In the genomic region with DNA sequence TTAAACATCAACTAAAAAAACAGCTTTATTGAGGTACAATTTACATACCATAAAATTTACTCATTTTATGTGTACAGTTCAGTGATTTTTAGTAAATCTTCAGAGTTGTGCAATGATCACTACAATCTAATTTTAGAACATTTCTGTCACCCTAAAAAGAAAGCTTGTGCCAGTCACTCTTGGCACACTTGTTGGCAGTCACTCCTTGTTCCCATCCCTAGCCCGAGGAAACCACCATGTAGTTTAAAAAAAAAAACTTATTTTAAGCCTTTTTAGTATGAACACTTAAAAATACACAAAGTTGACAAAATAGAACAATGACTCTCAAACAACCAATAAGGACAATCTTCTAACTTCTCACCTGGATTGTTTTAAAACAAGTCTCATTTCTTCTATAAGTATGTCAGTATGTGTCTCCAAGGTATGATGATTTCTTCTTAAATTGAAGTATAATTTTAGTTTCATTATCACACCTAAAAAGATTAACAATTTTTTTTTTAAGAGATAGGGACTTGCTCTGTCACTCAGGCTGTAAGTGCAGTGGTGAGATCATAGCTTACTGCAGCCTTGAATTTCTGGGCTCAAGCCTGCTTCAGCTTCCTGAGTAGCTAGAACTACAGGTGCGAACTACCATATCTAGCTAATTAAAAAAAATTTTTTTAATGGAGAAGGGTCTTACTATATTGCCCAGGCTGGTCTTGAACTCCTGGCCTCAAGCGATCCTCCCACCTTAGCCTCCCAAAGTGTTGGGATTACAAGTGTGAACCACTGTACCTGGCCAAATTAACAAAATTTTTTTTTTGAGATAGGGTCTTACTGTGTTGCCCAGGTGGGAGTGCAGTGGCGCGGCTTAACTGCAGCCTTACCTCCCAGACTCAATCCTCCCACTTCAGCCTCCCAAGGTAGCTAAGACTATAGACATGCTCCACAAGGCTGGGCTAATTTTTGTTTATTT, we compare ENCODE assay signal across 17 cellular contexts. TPM values are rescaled to one million over a fixed set of nuclear protein-coding genes. Genes with fewer than 3 reads are reported as not detected.
DNase-seq lines count a peak whose midpoint lies in the region; ATAC-seq, FAIRE-seq and TF ChIP-seq lines count a peak whose summit lies in the region.
"Had no signal": no experiment of that assay in that cellular context is flagged by ENCODE, and none has a peak within 500 bp of the region (broad histone marks: within the 10 kb centered on the region; RNA-seq: fewer than 3 reads in every experiment).

No MANE protein-coding gene starts in this region.

- DNase-seq in Right ventricle myocardium inferior (ENCODE audit: missing footprints), result no peak
- DNase-seq in right atrium auricular region (ENCODE audit: low spot score), result no peak
- DNase-seq in GM12878 (ENCODE audit: low read depth, low spot score), result no peak
- no peak for DNase-seq in HepG2 (ENCODE audit: low spot score)
- DNase-seq in activated T-cell treated with anti-CD3 and anti-CD28 coated beads, Interleukin-2, amount 50 U/mL, for 1 hour, result no peak
- no peak for DNase-seq in NCI-H345 (lab: John Stamatoyannopoulos, UW)
- no peak for DNase-seq in HUDEP-2 (lab: John Stamatoyannopoulos, UW; ENCODE audit: unreplicated experiment in 76 of 76)
- DNase-seq: 8988T; CD8-positive, alpha-beta T cell; DMS79; Kasumi-1; MM.1S; NCI-H187; NCI-H526 treated with DMSO at 0.1 percent for 48 hours; RPMI8226; SJCRH30 had no signal

- H4K20me1 ChIP-seq in GM12878 (ENCODE audit: control insufficient read depth, insufficient read depth) (no peaks in the 10 kb centered on the region), HepG2 (ENCODE audit: insufficient read depth, low read length) (no peaks in the 10 kb centered on the region)

- H3K4me2 ChIP-seq in GM12878 (ENCODE audit: control insufficient read depth, insufficient read depth) (no peak overlapping the region), HepG2 (ENCODE audit: low read depth, low read length) (no peak overlapping the region)

- peak overlapping the region in 1 of 2 donors; percentile 65 for H3K27ac ChIP-seq in right atrium auricular region
- H3K27ac ChIP-seq in GM12878 (ENCODE audit: control insufficient read depth, insufficient read depth), result no peak overlapping the region
- no peak overlapping the region for H3K27ac ChIP-seq in HepG2 (ENCODE audit: extremely low read length, insufficient read depth, low read length)
- H3K27ac ChIP-seq: SJCRH30 had no signal

- SMC1A ChIA-PET in GM12878 (lab: Charles Lee; ENCODE audit: uncharacterized antibody, unreplicated experiment), result no interaction called here

- POLR2A ChIA-PET in GM12878 (lab: Charles Lee) (no interaction called here), HepG2 (lab: Yijun Ruan, JAX) (no interaction called here)

- H3K79me2 ChIP-seq in GM12878 (ENCODE audit: control insufficient read depth, insufficient read depth, low read length), result no peaks in the 10 kb centered on the region
- H3K79me2 ChIP-seq in HepG2 (ENCODE audit: insufficient read depth, low read length), result no peaks in the 10 kb centered on the region

- FAIRE-seq in GM12878 (lab: Jason Lieb, UNC) (no peak), HepG2 (lab: Jason Lieb, UNC) (no peak)

- CTCF ChIA-PET in GM12878 (lab: Yijun Ruan, JAX) (interaction anchor here (0.7 kb wide), 1 partner anchor 105 kb away, joined by 3 read pairs; no protein-coding TSS in a partner anchor), HepG2 (lab: Yijun Ruan, JAX; ENCODE audit: low intra/inter-chr PET ratio, low total read pairs) (no interaction called here)

- H3K36me3 ChIP-seq in right atrium auricular region, result no peaks in the 10 kb centered on the region
- no peaks in the 10 kb centered on the region for H3K36me3 ChIP-seq in GM12878 (ENCODE audit: control insufficient read depth in 2 of 2, insufficient read depth in 2 of 2, low read length in 1 of 2)
- H3K36me3 ChIP-seq in HepG2 (replicated peaks in 1 of 2; ENCODE audit: control insufficient read depth in 1 of 2, insufficient read depth in 2 of 2, low read length in 2 of 2), result no peaks in the 10 kb centered on the region
- H3K36me3 ChIP-seq: SJCRH30 had no signal

- peaks cover 0 to 3% of the 10 kb centered on the region in 2 donors for H3K4me1 ChIP-seq in right atrium auricular region
- no peaks in the 10 kb centered on the region for H3K4me1 ChIP-seq in GM12878 (ENCODE audit: control insufficient read depth, insufficient read depth, low read length)
- H3K4me1 ChIP-seq in HepG2 (ENCODE audit: insufficient read depth, low read length), result peaks cover 8% of the 10 kb centered on the region; the same call in 1 of the 2 replicates
- H3K4me1 ChIP-seq: SJCRH30 had no signal

- intact Hi-C loops in Right ventricle myocardium inferior (cut with DNase I) (no loop called here), GM12878 (cut with micrococcal nuclease; ENCODE audit: unreplicated experiment) (no loop called here), HepG2 (cut with micrococcal nuclease; ENCODE audit: unreplicated experiment) (no loop called here)

- RAD21 ChIA-PET in GM12878 (lab: Charles Lee; ENCODE audit: unreplicated experiment), result interaction anchor here (0.6 to 1.0 kb wide), 2 partner anchors 196 to 818 kb away, joined by 3 read pairs; no protein-coding TSS in a partner anchor

- H2AFZ ChIP-seq in GM12878 (ENCODE audit: control insufficient read depth, low read depth, low read length), result no peak overlapping the region
- no peak overlapping the region for H2AFZ ChIP-seq in HepG2 (ENCODE audit: low read length)

- H3K9ac ChIP-seq in GM12878 (ENCODE audit: control insufficient read depth, insufficient read depth, low read length) (no peak overlapping the region), HepG2 (ENCODE audit: insufficient read depth, low read depth, low read length) (no peak overlapping the region)

- H3K4me3 ChIP-seq in right atrium auricular region (no peak overlapping the region), GM12878 (no peak overlapping the region), HepG2 (replicated peaks in 1 of 3; ENCODE audit: insufficient read depth in 1 of 3, low read depth in 2 of 3, low read length in 3 of 3) (no peak overlapping the region)
- H3K4me3 ChIP-seq: SJCRH30 had no signal

- ATAC-seq in Right ventricle myocardium inferior, result peak; percentile 64
- ATAC-seq in GM12878, result no peak
- ATAC-seq in HepG2, result no peak
- ATAC-seq in HG02938 (IDR thresholded peaks at IDR 0.05; ENCODE audit: unreplicated experiment), result no peak
- ATAC-seq: CD8-positive, alpha-beta T cell had no signal

- H3K9me3 ChIP-seq in right atrium auricular region (no peaks in the 10 kb centered on the region), GM12878 (replicated peaks; ENCODE audit: control insufficient read depth, insufficient read depth, low read length) (no peaks in the 10 kb centered on the region), HepG2 (ENCODE audit: low read length) (no peaks in the 10 kb centered on the region)
- H3K9me3 ChIP-seq: SJCRH30 had no signal

- H3K27me3 ChIP-seq in right atrium auricular region (no peaks in the 10 kb centered on the region), GM12878 (replicated peaks in 1 of 2; ENCODE audit: control insufficient read depth in 2 of 2, insufficient read depth in 2 of 2, low read length in 1 of 2) (no peaks in the 10 kb centered on the region), HepG2 (ENCODE audit: control insufficient read depth in 1 of 2, insufficient read depth in 2 of 2, low read length in 2 of 2) (no peaks in the 10 kb centered on the region)
- H3K27me3 ChIP-seq: SJCRH30 had no signal

- no peak for TF ChIP-seq RAD21 in GM12878 (IDR thresholded peaks at IDR 0.05; ENCODE audit: insufficient read depth, low read depth, low read length)
- TF ChIP-seq RAD21 in HepG2 (CRISPR knock-in tag; IDR thresholded peaks at IDR 0.05), result no peak

- in situ Hi-C loops in GM12878 (cut with MboI), result no loop called here
- in situ Hi-C loops in HepG2 (cut with HindIII; ENCODE audit: extremely low pct_ligation_motif_present, low pct_unique_long_range_greater_than_20kb), result no loop called here

- no peak for TF ChIP-seq CTCF in right atrium auricular region (IDR thresholded peaks at IDR 0.05)
- TF ChIP-seq CTCF in GM12878 (IDR thresholded peaks at IDR 0.05 in 2 of 3, conservative IDR thresholded peaks at IDR 0.05 in 1 of 3; ENCODE audit: control insufficient read depth in 2 of 3, extremely low read depth in 1 of 3, insufficient read depth in 1 of 3, low read depth in 3 of 3, low read length in 3 of 3), result no peak
- no peak for TF ChIP-seq CTCF in HepG2 (CRISPR knock-in tag; IDR thresholded peaks at IDR 0.05)

- no peak for TF ChIP-seq POLR2A in GM12878 (IDR thresholded peaks at IDR 0.05; ENCODE audit: low read depth, low read length)
- no peak for TF ChIP-seq POLR2A in HepG2 (IDR thresholded peaks at IDR 0.05; ENCODE audit: insufficient read depth in 1 of 2, low read depth in 2 of 2, low read length in 2 of 2)

- WGBS in GM12878 (ENCODE audit: insufficient coverage, insufficient replicate concordance, low lambda C conversion rate, missing lambda C conversion rate), result 60% methylated on average over 5 of the region's 5 CpGs
- WGBS in HepG2 (ENCODE audit: low lambda C conversion rate), result 54% methylated on average over 5 of the region's 5 CpGs

- TF ChIP-seq EP300 in GM12878 (IDR thresholded peaks at IDR 0.05; ENCODE audit: borderline replicate concordance in 1 of 2, control insufficient read depth in 1 of 2, low read depth in 2 of 2, low read length in 2 of 2), result no peak
- TF ChIP-seq EP300 in HepG2 (IDR thresholded peaks at IDR 0.05; ENCODE audit: low read depth in 2 of 2, low read length in 2 of 2), result no peak
- TF ChIP-seq EP300 in HepG2 (CRISPR knock-in tag; IDR thresholded peaks at IDR 0.05; ENCODE audit: borderline replicate concordance), result no peak

- BruUV-seq in GM12878 (replicated peaks; lab: Mats Ljungman, UMichigan) (no TSS peak), HepG2 (replicated peaks; lab: Mats Ljungman, UMichigan) (no TSS peak)

RNA-seq across cellular contexts. Expression of gene PPM1E, which starts 53.2 kb away (rescaled TPM):
- total RNA-seq in Right ventricle myocardium inferior (2.3 TPM), right atrium auricular region (1 to 10 TPM; 1.2 to 5.3 TPM), GM12878 (2014; rRNA removed) (0.23 and 0.33 TPM in 2 replicates), GM12878 (2014; rRNA removed; fragmentation: Illumina TruSeq; extraction: Trizol) (0.18 TPM in 2 replicates), GM12878 (2021) (0.21 and 0.28 TPM in 2 replicates), HepG2 (2016; rRNA removed; fragmentation: Illumina TruSeq; extraction: Trizol) (0.04 TPM in 1 of 2 replicates, not detected in the other)
- not detected in 2 replicates for total RNA-seq in GM12878 (2013; cell fraction: nucleolus; rRNA removed)
- polyA plus RNA-seq in GM12878 (2011; ENCODE audit: low read depth), result not detected
- polyA plus RNA-seq in GM12878 (2011; rRNA removed) (0.07 TPM in 2 replicates), GM12878 (2014; fragmentation: Illumina TruSeq; extraction: Trizol) (0.13 and 0.22 TPM in 2 replicates), GM12878 (2014; fragmentation: Nextera tagmentation; extraction: Ambion mirVana) (under 1 TPM; 0.07 to 0.08 TPM), GM12878 (2014; rRNA removed) (0.10 and 0.14 TPM in 2 replicates), GM12878 (2016; fragmentation: Nextera tagmentation; extraction: Ambion mirVana) (under 1 TPM; 0.13 to 0.24 TPM), HepG2 (2011; rRNA removed) (0.15 and 0.20 TPM in 2 replicates)
- 0.03 and 0.05 TPM in 2 replicates for polyA plus RNA-seq in GM12878 (2011; cell fraction: cytosol; rRNA removed)
- polyA plus RNA-seq in GM12878 (2011; cell fraction: nucleus; rRNA removed), result 0.04 and 0.09 TPM in 2 replicates
- polyA plus RNA-seq in GM12878 (2012), result 0.04 TPM in 2 replicates
- under 0.01 and 0.07 TPM in 2 replicates for polyA minus RNA-seq in GM12878 (2011; rRNA and poly(A)+ RNA removed)
- polyA minus RNA-seq in GM12878 (2011; cell fraction: cytosol; rRNA and poly(A)+ RNA removed), result not detected in 2 replicates
- 0.10 TPM in 1 of 2 replicates, not detected in the other for polyA minus RNA-seq in GM12878 (2011; cell fraction: nucleus; rRNA and poly(A)+ RNA removed)
- not detected in 2 replicates for total RNA-seq in HepG2 (2016; cell fraction: cytosol; rRNA removed; fragmentation: Illumina TruSeq; extraction: Trizol; ENCODE audit: low read depth)
- 0.02 TPM in 1 of 2 replicates, not detected in the other for total RNA-seq in HepG2 (2016; cell fraction: insoluble cytoplasmic fraction; rRNA removed; fragmentation: Illumina TruSeq; extraction: Trizol)
- total RNA-seq in HepG2 (2016; cell fraction: membrane; rRNA removed; fragmentation: Illumina TruSeq; extraction: Trizol), result not detected in 2 replicates
- not detected in 2 replicates for total RNA-seq in HepG2 (2016; cell fraction: nucleus; rRNA removed; fragmentation: Illumina TruSeq; extraction: Trizol)
- 0.04 and 0.10 TPM in 2 replicates for polyA plus RNA-seq in HepG2 (2011; cell fraction: cytosol; rRNA removed)
- 0.08 and 0.12 TPM in 2 replicates for polyA plus RNA-seq in HepG2 (2011; cell fraction: nucleus; rRNA removed)
- polyA plus RNA-seq in HepG2 (2012), result 0.03 and 0.12 TPM in 2 replicates
- not detected in 2 replicates for polyA plus RNA-seq in HepG2 (2016; cell fraction: cytosol; fragmentation: Illumina TruSeq; extraction: Trizol; ENCODE audit: low read depth)
- 0.03 TPM in 1 of 2 replicates, not detected in the other for polyA plus RNA-seq in HepG2 (2016; cell fraction: insoluble cytoplasmic fraction; fragmentation: Illumina TruSeq; extraction: Trizol; ENCODE audit: low read depth)
- not detected in 2 replicates for polyA plus RNA-seq in HepG2 (2016; cell fraction: membrane; fragmentation: Illumina TruSeq; extraction: Trizol; ENCODE audit: low read depth)
- not detected in 2 replicates for polyA plus RNA-seq in HepG2 (2016; cell fraction: nucleus; fragmentation: Illumina TruSeq; extraction: Trizol; ENCODE audit: insufficient read depth, low read depth)
- 0.24 TPM in 1 of 2 replicates, not detected in the other for polyA minus RNA-seq in HepG2 (2011; rRNA and poly(A)+ RNA removed; ENCODE audit: low replicate concordance)
- polyA minus RNA-seq in HepG2 (2011; cell fraction: cytosol; rRNA and poly(A)+ RNA removed), result 0.18 and 0.30 TPM in 2 replicates
- 0.13 and 0.37 TPM in 2 replicates for polyA minus RNA-seq in HepG2 (2011; cell fraction: nucleus; rRNA and poly(A)+ RNA removed)
- total RNA-seq: CD8-positive, alpha-beta T cell had no signal
